1 cellular context compared by ENCODE assay signal in genomic region chr13:21703846-21704245, GRCh38.
TF ChIP-seq lines count a peak whose summit lies in the region.

No MANE protein-coding gene starts in this region.

TF ChIP-seq in H1, 55 proteins besides CTCF, POLR2A, EP300 and RAD21 (continued from another document):
- TF ChIP-seq ZNF274 (IDR thresholded peaks at IDR 0.05; ENCODE audit: borderline replicate concordance, extremely low read depth, low read length) (no peak), TAF1 (IDR thresholded peaks at IDR 0.05; ENCODE audit: low read depth, low read length) (no peak), SIX5 (IDR thresholded peaks at IDR 0.05; ENCODE audit: low read depth, low read length) (no peak)
